In genomic region chr2:13006829-13007715, GRCh38 we compare ENCODE assay signal across 8 cellular contexts.
A peak's percentile ranks its signal among the peaks of the same experiment; 100 is the strongest.
DNase-seq lines count a peak whose midpoint lies in the region; ATAC-seq and TF ChIP-seq lines count a peak whose summit lies in the region.

No MANE protein-coding gene starts in this region.

- no peak overlapping the region for H3K4me3 Mint-ChIP-seq in memory B cell

- H3K4me1 Mint-ChIP-seq in memory B cell: peaks cover 3% of the 10 kb centered on the region

- peak; percentile 89 for ATAC-seq in GM18909 (IDR thresholded peaks at IDR 0.05; ENCODE audit: poor library complexity, unreplicated experiment)
- peak; percentile 83 for ATAC-seq in HG03342 (IDR thresholded peaks at IDR 0.05; ENCODE audit: unreplicated experiment)
- ATAC-seq in memory B cell (ENCODE audit: low read depth): peak; percentile 72

- DNase-seq in AG09309 (ENCODE audit: low read depth) (peak; percentile 28), NCI-H526 treated with DMSO at 0.1 percent for 48 hours (lab: John Stamatoyannopoulos, UW) (peak; percentile 51), ecto neural progenitor cell (ENCODE audit: low spot score) (peak; percentile 76), memory B cell (ENCODE audit: low spot score in 2 of 2) (peak; percentile 56 to 64)
- DNase-seq in activated CD4-positive, alpha-beta T cell treated with anti-CD3 and anti-CD28 coated beads, Interleukin-2, amount 50 U/mL, for 24 hours (ENCODE audit: low read depth in 1 of 2, low spot score in 1 of 2): peak; percentile 35 to 59
- DNase-seq in stimulated activated CD8-positive, alpha-beta memory T cell treated with anti-CD3 and anti-CD28 coated beads, Interleukin-15, amount 100 ng/mL, for 1 hour (ENCODE audit: low read depth): peak; percentile 41

- H3K27me3 Mint-ChIP-seq in memory B cell: peaks cover 2% of the 10 kb centered on the region

- no peaks in the 10 kb centered on the region for H3K36me3 Mint-ChIP-seq in memory B cell

- no peak overlapping the region for H3K27ac Mint-ChIP-seq in memory B cell

- no peak overlapping the region for H3K4me3 ChIP-seq in AG09309 (ENCODE audit: control insufficient read depth, low read depth, low read length)

- H3K9me3 Mint-ChIP-seq in memory B cell: no peaks in the 10 kb centered on the region

- TF ChIP-seq CTCF in AG09309 (IDR thresholded peaks at IDR 0.05; ENCODE audit: control insufficient read depth, insufficient read depth, low read depth, low read length, missing control alignments): peak; percentile 79
